In the genomic region with DNA sequence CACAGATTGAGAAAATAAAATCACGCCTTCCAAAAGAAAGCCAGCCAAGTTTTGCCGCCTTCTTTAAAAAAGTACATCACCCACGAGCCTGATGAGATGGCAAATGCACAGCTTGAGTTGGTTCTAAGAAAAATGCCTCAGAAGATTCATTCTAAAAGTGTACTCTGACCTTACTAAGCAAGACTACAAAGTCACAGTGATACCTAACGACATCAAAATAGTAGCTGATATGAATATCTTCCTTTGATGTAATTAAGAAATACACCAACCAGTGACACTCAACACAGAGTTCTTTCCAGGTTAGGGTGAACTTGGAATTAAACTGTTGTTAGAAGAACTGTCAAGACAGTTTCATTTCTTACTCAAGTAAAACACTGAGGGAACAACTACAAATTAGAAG, we compare ENCODE assay signal across 1 cellular context.
TF ChIP-seq lines count a peak whose summit lies in the region.

No MANE protein-coding gene starts in this region.

TF ChIP-seq in IMR-90, 13 proteins besides CTCF, POLR2A, EP300 and RAD21 (continued from another document):
- TF ChIP-seq, protein P1, sequence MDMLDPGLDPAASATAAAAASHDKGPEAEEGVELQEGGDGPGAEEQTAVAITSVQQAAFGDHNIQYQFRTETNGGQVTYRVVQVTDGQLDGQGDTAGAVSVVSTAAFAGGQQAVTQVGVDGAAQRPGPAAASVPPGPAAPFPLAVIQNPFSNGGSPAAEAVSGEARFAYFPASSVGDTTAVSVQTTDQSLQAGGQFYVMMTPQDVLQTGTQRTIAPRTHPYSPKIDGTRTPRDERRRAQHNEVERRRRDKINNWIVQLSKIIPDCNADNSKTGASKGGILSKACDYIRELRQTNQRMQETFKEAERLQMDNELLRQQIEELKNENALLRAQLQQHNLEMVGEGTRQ (IDR thresholded peaks at IDR 0.05; ENCODE audit: low read depth, low read length) = no peak
- no peak for TF ChIP-seq FOS (IDR thresholded peaks at IDR 0.05; ENCODE audit: low read depth, low read length)
- TF ChIP-seq MXI1 (IDR thresholded peaks at IDR 0.05; ENCODE audit: borderline replicate concordance, low read depth, low read length) = no peak
TF ChIP-seq in IMR-90: peak in this region for 0.
